ENCODE assay signal across 8 cellular contexts in the genomic region with DNA sequence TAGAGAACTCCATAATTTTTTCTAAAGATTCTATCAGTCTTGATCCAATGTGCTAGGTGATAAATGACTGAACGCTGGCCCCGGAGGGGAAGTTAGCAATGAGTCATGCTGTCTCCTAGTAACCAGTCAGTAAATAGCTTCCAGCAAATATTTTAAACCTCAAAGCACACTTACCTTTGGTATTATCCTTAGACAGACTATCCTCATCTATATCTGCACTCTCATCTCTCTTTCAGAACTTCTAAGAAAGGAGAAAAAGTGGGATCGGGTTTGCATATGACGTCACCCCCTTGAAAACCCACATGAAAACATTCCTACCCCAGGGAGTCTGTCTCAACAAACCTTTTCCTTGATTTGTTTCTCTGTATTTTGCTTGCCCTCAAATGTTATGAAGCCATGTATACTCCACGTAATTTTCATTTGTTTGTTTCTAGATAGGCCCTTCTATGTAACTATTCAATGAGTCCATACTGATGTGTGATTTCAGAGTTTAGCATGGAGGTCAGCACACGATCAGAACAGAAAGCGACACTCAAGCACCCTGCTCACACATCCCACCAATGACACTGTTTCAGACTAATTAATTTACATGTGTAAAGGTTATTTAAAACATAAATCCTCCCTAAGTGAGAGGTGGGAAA.
DNase-seq lines count a peak whose midpoint lies in the region; TF ChIP-seq lines count a peak whose summit lies in the region.

No MANE protein-coding gene starts in this region.

- DNase-seq in activated T-cell treated with anti-CD3 and anti-CD28 coated beads for 48 hours (ENCODE audit: low read depth) (peak; percentile 13), activated T-cell treated with anti-CD3 and anti-CD28 coated beads for 4 hours (no peak), HEK293T (ENCODE audit: extremely low spot score) (peak; percentile 13), NCI-H1048 (lab: John Stamatoyannopoulos, UW) (peak; percentile 12), iris pigment epithelial cell (ENCODE audit: low read depth) (peak; percentile 90), Karpas-422 (no peak)
- DNase-seq in activated T-cell treated with anti-CD3 and anti-CD28 coated beads, Interleukin-2, amount 50 U/mL, for 48 hours = peak; percentile 26 to 31

- H3K9ac ChIP-seq in Karpas-422 (ENCODE audit: low read length) = no peak overlapping the region

- no peaks in the 10 kb centered on the region for H3K27me3 ChIP-seq in Karpas-422 (ENCODE audit: low read length)

- no peaks in the 10 kb centered on the region for H3K4me1 ChIP-seq in Karpas-422 (ENCODE audit: low read length)

- peaks cover 7% of the 10 kb centered on the region for H3K27me3 Mint-ChIP-seq in stimulated activated naive CD8-positive, alpha-beta T cell treated with anti-CD3 and anti-CD28 coated beads, Interleukin-15, Interleukin-2, amounts not matched to agents 100 ng/mL and 50 ng/mL, for 24 hours

- no peak overlapping the region for H3K27ac ChIP-seq in Karpas-422 (ENCODE audit: low read length)

- H4K20me1 ChIP-seq in Karpas-422 (ENCODE audit: insufficient read depth, low read depth, low read length) = no peaks in the 10 kb centered on the region

- H2AFZ ChIP-seq in Karpas-422 (ENCODE audit: low read length) = no peak overlapping the region

- H3K9me3 Mint-ChIP-seq in stimulated activated naive CD8-positive, alpha-beta T cell treated with anti-CD3 and anti-CD28 coated beads, Interleukin-15, Interleukin-2, amounts not matched to agents 100 ng/mL and 50 ng/mL, for 24 hours = no peaks in the 10 kb centered on the region

- no peak overlapping the region for H3K4me3 ChIP-seq in Karpas-422 (ENCODE audit: low read length)

- peaks cover 17% of the 10 kb centered on the region for H3K4me1 Mint-ChIP-seq in stimulated activated naive CD8-positive, alpha-beta T cell treated with anti-CD3 and anti-CD28 coated beads, Interleukin-15, Interleukin-2, amounts not matched to agents 100 ng/mL and 50 ng/mL, for 24 hours (ENCODE audit: low read depth)

- no peaks in the 10 kb centered on the region for H3K9me2 ChIP-seq in Karpas-422 (replicated peaks; ENCODE audit: insufficient read depth, low read length)

- H3K4me3 Mint-ChIP-seq in stimulated activated naive CD8-positive, alpha-beta T cell treated with anti-CD3 and anti-CD28 coated beads, Interleukin-15, Interleukin-2, amounts not matched to agents 100 ng/mL and 50 ng/mL, for 24 hours = no peak overlapping the region

- no peaks in the 10 kb centered on the region for H3K36me3 ChIP-seq in Karpas-422 (ENCODE audit: insufficient read depth, low read length)

- H3K79me2 ChIP-seq in Karpas-422 (ENCODE audit: low read length) = no peaks in the 10 kb centered on the region

- CTCF ChIA-PET in HEK293T (lab: Yijun Ruan, JAX) = no interaction called here

- H3K36me3 Mint-ChIP-seq in stimulated activated naive CD8-positive, alpha-beta T cell treated with anti-CD3 and anti-CD28 coated beads, Interleukin-15, Interleukin-2, amounts not matched to agents 100 ng/mL and 50 ng/mL, for 24 hours (ENCODE audit: low read depth) = no peaks in the 10 kb centered on the region

- H3K4me2 ChIP-seq in Karpas-422 (ENCODE audit: low read depth, low read length, poor library complexity, severe bottlenecking) = no peak overlapping the region

- H3K9me3 ChIP-seq in Karpas-422 (ENCODE audit: low read length) = no peaks in the 10 kb centered on the region

- POLR2A ChIA-PET in HEK293T (lab: Yijun Ruan, JAX) = interaction anchor here (1.0 to 1.3 kb wide), 2 partner anchors 9 to 24 kb away, joined by 3 read pairs; no protein-coding TSS in a partner anchor

- peak overlapping the region; percentile 37 for H3K27ac Mint-ChIP-seq in stimulated activated naive CD8-positive, alpha-beta T cell treated with anti-CD3 and anti-CD28 coated beads, Interleukin-15, Interleukin-2, amounts not matched to agents 100 ng/mL and 50 ng/mL, for 24 hours

TF ChIP-seq in HEK293T, 16 proteins besides CTCF, POLR2A, EP300 and RAD21:
- peak; percentile 35; the same call in 1 of the 2 replicates for TF ChIP-seq L3MBTL2 (conservative IDR thresholded peaks at IDR 0.05)
- TF ChIP-seq FOXK2 (IDR thresholded peaks at IDR 0.05) = no peak
- peak; percentile 82 for TF ChIP-seq ARNT (IDR thresholded peaks at IDR 0.05)
- TF ChIP-seq SUZ12 (IDR thresholded peaks at IDR 0.05) = no peak
- TF ChIP-seq, protein P1, sequence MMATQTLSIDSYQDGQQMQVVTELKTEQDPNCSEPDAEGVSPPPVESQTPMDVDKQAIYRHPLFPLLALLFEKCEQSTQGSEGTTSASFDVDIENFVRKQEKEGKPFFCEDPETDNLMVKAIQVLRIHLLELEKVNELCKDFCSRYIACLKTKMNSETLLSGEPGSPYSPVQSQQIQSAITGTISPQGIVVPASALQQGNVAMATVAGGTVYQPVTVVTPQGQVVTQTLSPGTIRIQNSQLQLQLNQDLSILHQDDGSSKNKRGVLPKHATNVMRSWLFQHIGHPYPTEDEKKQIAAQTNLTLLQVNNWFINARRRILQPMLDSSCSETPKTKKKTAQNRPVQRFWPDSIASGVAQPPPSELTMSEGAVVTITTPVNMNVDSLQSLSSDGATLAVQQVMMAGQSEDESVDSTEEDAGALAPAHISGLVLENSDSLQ (IDR thresholded peaks at IDR 0.05) = peak; percentile 49

Comparison
In these comparisons a context has a peak if more than half of its experiments do, and no peak if none do; other contexts are left out.
1. DNase-seq: peak in activated T-cell treated with anti-CD3 and anti-CD28 coated beads for 48 hours (single experiment), HEK293T (single experiment), NCI-H1048 (single experiment), activated T-cell treated with anti-CD3 and anti-CD28 coated beads, Interleukin-2, amount 50 U/mL, for 48 hours (2 of 2) and iris pigment epithelial cell (single experiment); none in activated T-cell treated with anti-CD3 and anti-CD28 coated beads for 4 hours (single experiment) and Karpas-422 (single experiment).